27 cellular contexts compared by ENCODE assay signal in genomic region chrX:20373063-20373462, GRCh38.
DNase-seq lines count a peak whose midpoint lies in the region; ATAC-seq, FAIRE-seq and TF ChIP-seq lines count a peak whose summit lies in the region.
"Had no signal": no experiment of that assay in that cellular context is flagged by ENCODE, and none has a peak within 500 bp of the region (broad histone marks: within the 10 kb centered on the region; RNA-seq: fewer than 3 reads in every experiment).

No MANE protein-coding gene starts in this region.

- FAIRE-seq in HepG2 (lab: Jason Lieb, UNC) (peak; percentile 90), RCC 7860 (lab: Jason Lieb, UNC) (peak; percentile 65)
- FAIRE-seq: GM12878, K562 had no signal

- H3K14ac ChIP-seq in mesenchymal stem cell (ENCODE audit: low read length in 2 of 2) = no peak overlapping the region

- no TSS peak for BruUV-seq in HepG2 (replicated peaks; lab: Mats Ljungman, UMichigan)

- H3K4me1 ChIP-seq in HepG2 (ENCODE audit: insufficient read depth, low read length) (peaks cover 51% of the 10 kb centered on the region), right lobe of liver (no peaks in the 10 kb centered on the region), mesenchymal stem cell (ENCODE audit: control insufficient read depth, insufficient read depth, low read depth, low read length) (peaks cover 6% of the 10 kb centered on the region), smooth muscle cell (ENCODE audit: low read depth) (no peaks in the 10 kb centered on the region)

- no peak overlapping the region for H2BK12ac ChIP-seq in mesenchymal stem cell (ENCODE audit: low read length in 2 of 2)

- no peak overlapping the region for H2AFZ ChIP-seq in HepG2 (ENCODE audit: low read length)
- no peak overlapping the region for H2AFZ ChIP-seq in mesenchymal stem cell (ENCODE audit: low read depth, low read length)
- H2AFZ ChIP-seq in smooth muscle cell (ENCODE audit: low read depth) = no peak overlapping the region

- no peak overlapping the region for H3K18ac ChIP-seq in mesenchymal stem cell (ENCODE audit: low read depth in 1 of 2, low read length in 2 of 2)

- no peak overlapping the region for H3K23ac ChIP-seq in mesenchymal stem cell (ENCODE audit: low read length in 2 of 2)

- no peak for TF ChIP-seq POLR2A in HepG2 (IDR thresholded peaks at IDR 0.05; ENCODE audit: insufficient read depth in 1 of 2, low read depth in 2 of 2, low read length in 2 of 2)
- no peak for TF ChIP-seq POLR2A in right lobe of liver (IDR thresholded peaks at IDR 0.05)

- H3K79me1 ChIP-seq in mesenchymal stem cell (replicated peaks; ENCODE audit: low read length, poor library complexity, severe bottlenecking) = no peaks in the 10 kb centered on the region

- ATAC-seq in HepG2 (no peak), right lobe of liver (no peak), HG03045 (IDR thresholded peaks at IDR 0.05; ENCODE audit: unreplicated experiment) (no peak), HG03108 (IDR thresholded peaks at IDR 0.05; ENCODE audit: unreplicated experiment) (no peak)
- ATAC-seq: GM12878, HCT116, K562, Panc1 had no signal

- no peak overlapping the region for H3K4me2 ChIP-seq in HepG2 (ENCODE audit: low read depth, low read length)
- no peak overlapping the region for H3K4me2 ChIP-seq in mesenchymal stem cell (ENCODE audit: low read length, poor library complexity, severe bottlenecking)
- peak overlapping the region; percentile 44 for H3K4me2 ChIP-seq in smooth muscle cell
- H3K4me2 ChIP-seq: BLaER1 had no signal

- no peak overlapping the region for H2BK15ac ChIP-seq in mesenchymal stem cell (ENCODE audit: low read depth, poor library complexity, severe bottlenecking)

- in situ Hi-C loops in HepG2 (cut with HindIII; ENCODE audit: extremely low pct_ligation_motif_present, low pct_unique_long_range_greater_than_20kb) = no loop called here

- no peak overlapping the region for H2AK5ac ChIP-seq in mesenchymal stem cell (ENCODE audit: low read length, severe bottlenecking)

- H3K9me3 ChIP-seq in HepG2 (ENCODE audit: low read length) (no peaks in the 10 kb centered on the region), right lobe of liver (no peaks in the 10 kb centered on the region), mesenchymal stem cell (ENCODE audit: control insufficient read depth, low read length) (no peaks in the 10 kb centered on the region), smooth muscle cell (replicated peaks; ENCODE audit: low read depth) (no peaks in the 10 kb centered on the region)
- H3K9me3 ChIP-seq: BLaER1 had no signal

- H3K79me2 ChIP-seq in HepG2 (ENCODE audit: insufficient read depth, low read length) (no peaks in the 10 kb centered on the region), smooth muscle cell (ENCODE audit: low read depth) (no peaks in the 10 kb centered on the region)

- POLR2A ChIA-PET in HepG2 (lab: Yijun Ruan, JAX) = interaction anchor here (0.7 to 2.0 kb wide), 2 partner anchors 10 to 106 kb away, joined by 3 to 10 read pairs; partner anchors contain the start of gene RPS6KA3

- no peaks in the 10 kb centered on the region for H4K20me1 ChIP-seq in HepG2 (ENCODE audit: insufficient read depth, low read length)
- H4K20me1 ChIP-seq in smooth muscle cell (ENCODE audit: low read depth) = no peaks in the 10 kb centered on the region
- H4K20me1 ChIP-seq: BLaER1 had no signal

- H3K27ac ChIP-seq in HepG2 (ENCODE audit: extremely low read length, insufficient read depth, low read length) (no peak overlapping the region), right lobe of liver (no peak overlapping the region), mesenchymal stem cell (ENCODE audit: low read length, poor library complexity, severe bottlenecking) (peak overlapping the region; percentile 40), smooth muscle cell (ENCODE audit: low read depth) (no peak overlapping the region)
- H3K27ac ChIP-seq: BLaER1, SK-N-MC had no signal

- no peak overlapping the region for H3K4me3 ChIP-seq in HepG2 (replicated peaks in 1 of 3; ENCODE audit: insufficient read depth in 1 of 3, low read depth in 2 of 3, low read length in 3 of 3)
- H3K4me3 ChIP-seq in right lobe of liver = no peak overlapping the region
- no peak overlapping the region for H3K4me3 ChIP-seq in mesenchymal stem cell (ENCODE audit: insufficient read depth in 1 of 2, low read depth in 1 of 2, low read length in 2 of 2)
- H3K4me3 ChIP-seq in smooth muscle cell = no peak overlapping the region
- H3K4me3 ChIP-seq: BLaER1, GM12878, K562, SK-N-MC had no signal

- CTCF ChIA-PET in HepG2 (lab: Yijun Ruan, JAX; ENCODE audit: low intra/inter-chr PET ratio, low total read pairs) = no interaction called here

- H3K9ac ChIP-seq in HepG2 (ENCODE audit: insufficient read depth, low read depth, low read length) (no peak overlapping the region), mesenchymal stem cell (ENCODE audit: low read length) (no peak overlapping the region), smooth muscle cell (ENCODE audit: low read depth) (no peak overlapping the region)
- H3K9ac ChIP-seq: BLaER1 had no signal

- no peak for TF ChIP-seq RAD21 in HepG2 (CRISPR knock-in tag; IDR thresholded peaks at IDR 0.05)

- WGBS in HepG2 (ENCODE audit: low lambda C conversion rate) = 62% methylated on average over 6 of the region's 6 CpGs
- 39% methylated on average over 4 of the region's 6 CpGs for WGBS in right lobe of liver (ENCODE audit: insufficient coverage, low coverage, low lambda C conversion rate, missing lambda C conversion rate)
- 75% methylated on average over 3 of the region's 6 CpGs for WGBS in mesenchymal stem cell
- 67% methylated on average over 6 of the region's 6 CpGs for WGBS in smooth muscle cell (ENCODE audit: low lambda C conversion rate)

- DNase-seq in HepG2 (ENCODE audit: low spot score) = no peak
- DNase-seq in right lobe of liver = no peak
- DNase-seq in RCC 7860 (ENCODE audit: low spot score) = no peak
- DNase-seq in mesenchymal stem cell = no peak
- no peak for DNase-seq in smooth muscle cell (lab: John Stamatoyannopoulos, UW; ENCODE audit: unreplicated experiment)
- DNase-seq in amniotic stem cell (lab: John Stamatoyannopoulos, UW) = no peak
- DNase-seq: 8988T; CD4-positive, CD25-positive, alpha-beta regulatory T cell; DMS153; GDM1; Kasumi-1; NCI-H1092 treated with DMSO at 0.1 percent for 48 hours; NCI-H1436 treated with DMSO at 0.1 percent for 48 hours; NCI-H187 treated with DMSO at 0.1 percent for 48 hours; NCI-H2107; NCI-H446; NCI-H524 treated with DMSO at 0.1 percent for 48 hours; NCI-H774; SIG-M5 had no signal

- no peak overlapping the region for H4K91ac ChIP-seq in mesenchymal stem cell (ENCODE audit: low read length)

- H3K27me3 ChIP-seq in HepG2 (ENCODE audit: control insufficient read depth in 1 of 2, insufficient read depth in 2 of 2, low read length in 2 of 2) (no peaks in the 10 kb centered on the region), right lobe of liver (no peaks in the 10 kb centered on the region), mesenchymal stem cell (ENCODE audit: control insufficient read depth in 1 of 2, insufficient read depth in 1 of 2, low read length in 2 of 2) (no peaks in the 10 kb centered on the region), smooth muscle cell (ENCODE audit: low read depth) (no peaks in the 10 kb centered on the region)
- H3K27me3 ChIP-seq: BLaER1 had no signal

- H3K36me3 ChIP-seq in HepG2 (replicated peaks in 1 of 2; ENCODE audit: control insufficient read depth in 1 of 2, insufficient read depth in 2 of 2, low read length in 2 of 2) = no peaks in the 10 kb centered on the region
- H3K36me3 ChIP-seq in right lobe of liver = no peaks in the 10 kb centered on the region
- no peaks in the 10 kb centered on the region for H3K36me3 ChIP-seq in mesenchymal stem cell (ENCODE audit: control insufficient read depth in 1 of 2, insufficient read depth in 2 of 2, low read depth in 1 of 2, low read length in 2 of 2)
- H3K36me3 ChIP-seq in smooth muscle cell (ENCODE audit: low read depth) = no peaks in the 10 kb centered on the region
- H3K36me3 ChIP-seq: BLaER1 had no signal

- no peak overlapping the region for H2BK5ac ChIP-seq in mesenchymal stem cell (ENCODE audit: low read depth, low read length, poor library complexity, severe bottlenecking)

- no peak overlapping the region for H4K8ac ChIP-seq in mesenchymal stem cell (ENCODE audit: low read length)

- no peak for TF ChIP-seq CTCF in HepG2 (CRISPR knock-in tag; IDR thresholded peaks at IDR 0.05)
- no peak for TF ChIP-seq CTCF in right lobe of liver (IDR thresholded peaks at IDR 0.05)
- TF ChIP-seq CTCF in smooth muscle cell (IDR thresholded peaks at IDR 0.05; ENCODE audit: borderline replicate concordance, insufficient read depth, poor library complexity, severe bottlenecking) = no peak

- TF ChIP-seq EP300 in HepG2 (IDR thresholded peaks at IDR 0.05; ENCODE audit: low read depth in 2 of 2, low read length in 2 of 2) (no peak), HepG2 (CRISPR knock-in tag; IDR thresholded peaks at IDR 0.05; ENCODE audit: borderline replicate concordance) (no peak)

- H2BK120ac ChIP-seq in mesenchymal stem cell (ENCODE audit: low read depth, low read length) = no peak overlapping the region

- H3F3A ChIP-seq in smooth muscle cell (ENCODE audit: low read depth) = no peaks in the 10 kb centered on the region

- H3K4ac ChIP-seq in mesenchymal stem cell (ENCODE audit: low read depth in 1 of 2, low read length in 2 of 2) = no peak overlapping the region

- intact Hi-C loops in HepG2 (cut with micrococcal nuclease; ENCODE audit: unreplicated experiment) = no loop called here
- intact Hi-C loops in right lobe of liver (cut with DNase I) = no loop called here

TF ChIP-seq in HepG2, 621 proteins besides CTCF, POLR2A, EP300 and RAD21 (continues in another document):
- TF ChIP-seq TGIF2 (CRISPR knock-in tag; IDR thresholded peaks at IDR 0.05) = no peak
- TF ChIP-seq ZNF564 (CRISPR knock-in tag; IDR thresholded peaks at IDR 0.05) = no peak
- TF ChIP-seq NFE2L1 (CRISPR knock-in tag; IDR thresholded peaks at IDR 0.05; ENCODE audit: borderline replicate concordance) = no peak
- no peak for TF ChIP-seq ZSCAN12 (CRISPR knock-in tag; IDR thresholded peaks at IDR 0.05)
- no peak for TF ChIP-seq EZH2 (conservative IDR thresholded peaks at IDR 0.05; ENCODE audit: low read depth, low read length)
- TF ChIP-seq TFE3 (CRISPR knock-in tag; IDR thresholded peaks at IDR 0.05) = no peak
